41 cellular contexts compared by ENCODE assay signal in genomic region chr20:48090314-48090713, GRCh38.
"Had no signal": no experiment of that assay in that cellular context is flagged by ENCODE, and none has a peak within 500 bp of the region (broad histone marks: within the 10 kb centered on the region; RNA-seq: fewer than 3 reads in every experiment).

No MANE protein-coding gene starts in this region.

- H3K27me3 ChIP-seq: ascending aorta, body of pancreas, brain microvascular endothelial cell, cardiac muscle cell had no signal

- H3K36me3 ChIP-seq: adrenal gland, ascending aorta, brain microvascular endothelial cell, breast epithelium, cardiac muscle cell had no signal

- H3K9me3 Mint-ChIP-seq: activated naive CD4-positive, alpha-beta T cell treated with anti-CD3 and anti-CD28 coated beads for 36 hours; activated naive CD4-positive, alpha-beta T cell treated with anti-CD3 and anti-CD28 coated beads, Interleukin-2, amount 10 ng/mL, durations not matched to agents 7 days and 5 days; activated naive CD4-positive, alpha-beta T cell treated with anti-CD3 and anti-CD28 coated beads, Interleukin-2, amount 50 U/mL, for 72 hours; activated naive CD8-positive, alpha-beta T cell treated with anti-CD3 and anti-CD28 coated beads for 36 hours; activated naive CD8-positive, alpha-beta T cell treated with anti-CD3 and anti-CD28 coated beads, Interleukin-2, amount 10 ng/mL, durations not matched to agents 7 days and 5 days; activated naive CD8-positive, alpha-beta T cell treated with anti-CD3 and anti-CD28 coated beads, Interleukin-2, amount 50 U/mL, for 24 hours; activated T-cell treated with anti-CD3 and anti-CD28 coated beads, Interleukin-2, amount 50 U/mL, for 24 hours; activated T-cell treated with anti-CD3 and anti-CD28 coated beads, Interleukin-2, amount 50 U/mL, for 4 hours; activated T-cell treated with anti-CD3 and anti-CD28 coated beads, Interleukin-2, amount 50 U/mL, for 72 hours; activated T-helper 1 cell treated with anti-CD3 and anti-CD28 coated beads, Interleukin-12 subunit alpha, Interleukin-12 subunit beta, Interleukin-2, Interleukin-4 antibody, amounts not matched to agents 30 ng/mL and 10 ng/mL and 1 ng/mL, durations not matched to agents 14 hours and 24 hours and 36 hours; activated T-helper 17 cell treated with anti-CD3 and anti-CD28 coated beads, Interleukin-2, amount 50 U/mL, for 72 hours; activated T-helper 2 cell treated with anti-CD3 and anti-CD28 coated beads, Interferon-gamma antibody, Interleukin-2, Interleukin-4, amounts not matched to agents 10 μg/mL and 5 μg/mL and 100 μg/mL, durations not matched to agents 14 hours and 24 hours and 36 hours; central memory CD8-positive, alpha-beta T cell had no signal

- H3K9me3 ChIP-seq: adrenal gland, ascending aorta, body of pancreas, breast epithelium had no signal

- ATAC-seq: activated naive CD4-positive, alpha-beta T cell treated with anti-CD3 and anti-CD28 coated beads, Interleukin-2, amount 50 U/mL, for 72 hours; activated naive CD8-positive, alpha-beta T cell treated with anti-CD3 and anti-CD28 coated beads, Interleukin-2, amount 50 U/mL, for 24 hours; activated T-cell treated with anti-CD3 and anti-CD28 coated beads, Interleukin-2, amount 50 U/mL, for 4 hours; activated T-cell treated with anti-CD3 and anti-CD28 coated beads, Interleukin-2, amount 50 U/mL, for 72 hours; activated T-helper 17 cell treated with anti-CD3 and anti-CD28 coated beads, Interleukin-2, amount 50 U/mL, for 72 hours; body of pancreas had no signal

- H3K4me3 Mint-ChIP-seq: activated naive CD4-positive, alpha-beta T cell treated with anti-CD3 and anti-CD28 coated beads for 36 hours; activated naive CD4-positive, alpha-beta T cell treated with anti-CD3 and anti-CD28 coated beads, Interleukin-2, amount 10 ng/mL, durations not matched to agents 7 days and 5 days; activated naive CD4-positive, alpha-beta T cell treated with anti-CD3 and anti-CD28 coated beads, Interleukin-2, amount 50 U/mL, for 24 hours; activated naive CD8-positive, alpha-beta T cell; activated naive CD8-positive, alpha-beta T cell treated with anti-CD3 and anti-CD28 coated beads for 36 hours; activated naive CD8-positive, alpha-beta T cell treated with anti-CD3 and anti-CD28 coated beads, Interleukin-2, amount 10 ng/mL, durations not matched to agents 7 days and 5 days; activated naive CD8-positive, alpha-beta T cell treated with anti-CD3 and anti-CD28 coated beads, Interleukin-2, amount 50 U/mL, for 24 hours; activated T-cell treated with anti-CD3 and anti-CD28 coated beads, Interleukin-2, amount 50 U/mL, for 24 hours; activated T-cell treated with anti-CD3 and anti-CD28 coated beads, Interleukin-2, amount 50 U/mL, for 4 hours; activated T-cell treated with anti-CD3 and anti-CD28 coated beads, Interleukin-2, amount 50 U/mL, for 72 hours; activated T-helper 1 cell treated with anti-CD3 and anti-CD28 coated beads, Interleukin-12 subunit alpha, Interleukin-12 subunit beta, Interleukin-2, Interleukin-4 antibody, amounts not matched to agents 30 ng/mL and 10 ng/mL and 1 ng/mL, durations not matched to agents 14 hours and 24 hours and 36 hours; activated T-helper 17 cell treated with anti-CD3 and anti-CD28 coated beads, Interleukin-2, amount 50 U/mL, for 72 hours; brain; central memory CD8-positive, alpha-beta T cell had no signal

- DNase-seq: activated effector memory CD4-positive, alpha-beta T cell treated with anti-CD3 and anti-CD28 coated beads, Interleukin-2, amount 50 U/mL, for 16 hours; activated effector memory CD4-positive, alpha-beta T cell treated with Interleukin-2 at 50 U/mL for 16 hours; activated gamma-delta T cell; activated gamma-delta T cell treated with Interleukin-2 at 50 U/mL for 16 hours; activated naive CD4-positive, alpha-beta T cell; activated naive CD4-positive, alpha-beta T cell treated with anti-CD3 and anti-CD28 coated beads for 36 hours; activated naive CD4-positive, alpha-beta T cell treated with anti-CD3 and anti-CD28 coated beads, Interleukin-2, amount 10 ng/mL, durations not matched to agents 7 days and 5 days; activated naive CD4-positive, alpha-beta T cell treated with anti-CD3 and anti-CD28 coated beads, Interleukin-2, amount 50 U/mL, for 16 hours; activated naive CD4-positive, alpha-beta T cell treated with Interleukin-2 at 50 U/mL for 16 hours; activated naive CD8-positive, alpha-beta T cell treated with anti-CD3 and anti-CD28 coated beads for 36 hours; activated naive CD8-positive, alpha-beta T cell treated with anti-CD3 and anti-CD28 coated beads, Interleukin-2, amount 10 ng/mL, durations not matched to agents 7 days and 5 days; activated naive CD8-positive, alpha-beta T cell treated with anti-CD3 and anti-CD28 coated beads, Interleukin-2, amount 50 U/mL, for 24 hours; activated T-cell treated with anti-CD3 and anti-CD28 coated beads for 4 hours; activated T-cell treated with anti-CD3 and anti-CD28 coated beads, Interleukin-2, amount 50 U/mL, for 1 hour; activated T-cell treated with anti-CD3 and anti-CD28 coated beads, Interleukin-2, amount 50 U/mL, for 24 hours; activated T-cell treated with anti-CD3 and anti-CD28 coated beads, Interleukin-2, amount 50 U/mL, for 4 hours; activated T-cell treated with anti-CD3 and anti-CD28 coated beads, Interleukin-2, amount 50 U/mL, for 48 hours; activated T-cell treated with anti-CD3 and anti-CD28 coated beads, Interleukin-2, amount 50 U/mL, for 72 hours; adrenal gland; amniotic stem cell; amygdala; anterior cingulate cortex; aorta; body of pancreas; brain microvascular endothelial cell; caudate nucleus; central memory CD4-positive, alpha-beta T cell; cerebellar nuclear complex had no signal

- H3K27ac ChIP-seq: adrenal gland, ascending aorta, body of pancreas, brain microvascular endothelial cell, breast epithelium, cardiac muscle cell had no signal

- H3K4me1 Mint-ChIP-seq: activated naive CD4-positive, alpha-beta T cell treated with anti-CD3 and anti-CD28 coated beads, Interleukin-2, amount 10 ng/mL, durations not matched to agents 7 days and 5 days; activated naive CD4-positive, alpha-beta T cell treated with anti-CD3 and anti-CD28 coated beads, Interleukin-2, amount 50 U/mL, for 24 hours; activated naive CD8-positive, alpha-beta T cell treated with anti-CD3 and anti-CD28 coated beads for 36 hours; activated naive CD8-positive, alpha-beta T cell treated with anti-CD3 and anti-CD28 coated beads, Interleukin-2, amount 10 ng/mL, durations not matched to agents 7 days and 5 days; activated naive CD8-positive, alpha-beta T cell treated with anti-CD3 and anti-CD28 coated beads, Interleukin-2, amount 50 U/mL, for 24 hours; activated T-helper 17 cell treated with anti-CD3 and anti-CD28 coated beads, Interleukin-2, amount 50 U/mL, for 72 hours; brain; central memory CD8-positive, alpha-beta T cell had no signal

- H3K4me1 ChIP-seq: adrenal gland, ascending aorta, body of pancreas, breast epithelium had no signal

- H3K27ac Mint-ChIP-seq: activated naive CD4-positive, alpha-beta T cell treated with anti-CD3 and anti-CD28 coated beads for 36 hours; activated naive CD4-positive, alpha-beta T cell treated with anti-CD3 and anti-CD28 coated beads, Interleukin-2, amount 10 ng/mL, durations not matched to agents 7 days and 5 days; activated naive CD4-positive, alpha-beta T cell treated with anti-CD3 and anti-CD28 coated beads, Interleukin-2, amount 50 U/mL, for 24 hours; activated naive CD4-positive, alpha-beta T cell treated with anti-CD3 and anti-CD28 coated beads, Interleukin-2, amount 50 U/mL, for 72 hours; activated naive CD8-positive, alpha-beta T cell; activated naive CD8-positive, alpha-beta T cell treated with anti-CD3 and anti-CD28 coated beads for 36 hours; activated naive CD8-positive, alpha-beta T cell treated with anti-CD3 and anti-CD28 coated beads, Interleukin-2, amount 10 ng/mL, durations not matched to agents 7 days and 5 days; activated naive CD8-positive, alpha-beta T cell treated with anti-CD3 and anti-CD28 coated beads, Interleukin-2, amount 50 U/mL, for 24 hours; activated T-cell treated with anti-CD3 and anti-CD28 coated beads, Interleukin-2, amount 50 U/mL, for 24 hours; activated T-cell treated with anti-CD3 and anti-CD28 coated beads, Interleukin-2, amount 50 U/mL, for 72 hours; activated T-helper 1 cell treated with anti-CD3 and anti-CD28 coated beads, Interleukin-12 subunit alpha, Interleukin-12 subunit beta, Interleukin-2, Interleukin-4 antibody, amounts not matched to agents 30 ng/mL and 10 ng/mL and 1 ng/mL, durations not matched to agents 14 hours and 24 hours and 36 hours; activated T-helper 17 cell treated with anti-CD3 and anti-CD28 coated beads, Interleukin-2, amount 50 U/mL, for 72 hours; activated T-helper 2 cell treated with anti-CD3 and anti-CD28 coated beads, Interferon-gamma antibody, Interleukin-2, Interleukin-4, amounts not matched to agents 10 μg/mL and 5 μg/mL and 100 μg/mL, durations not matched to agents 14 hours and 24 hours and 36 hours; brain had no signal

- H3K4me3 ChIP-seq: adrenal gland, ascending aorta, body of pancreas, breast epithelium, cardiac muscle cell had no signal

- H3K36me3 Mint-ChIP-seq: activated naive CD4-positive, alpha-beta T cell treated with anti-CD3 and anti-CD28 coated beads, Interleukin-2, amount 10 ng/mL, durations not matched to agents 7 days and 5 days; activated naive CD4-positive, alpha-beta T cell treated with anti-CD3 and anti-CD28 coated beads, Interleukin-2, amount 50 U/mL, for 24 hours; activated naive CD4-positive, alpha-beta T cell treated with anti-CD3 and anti-CD28 coated beads, Interleukin-2, amount 50 U/mL, for 72 hours; activated naive CD8-positive, alpha-beta T cell; activated naive CD8-positive, alpha-beta T cell treated with anti-CD3 and anti-CD28 coated beads for 36 hours; activated naive CD8-positive, alpha-beta T cell treated with anti-CD3 and anti-CD28 coated beads, Interleukin-2, amount 10 ng/mL, durations not matched to agents 7 days and 5 days; brain had no signal

- FAIRE-seq: astrocyte, bronchial epithelial cell had no signal
